ENCODE assay signal across 27 cellular contexts in genomic region chr6:57193177-57193576, GRCh38. TPM values are rescaled to one million over a fixed set of nuclear protein-coding genes. Genes with fewer than 3 reads are reported as not detected.
DNase-seq lines count a peak whose midpoint lies in the region; ATAC-seq and TF ChIP-seq lines count a peak whose summit lies in the region.
"Had no signal": no experiment of that assay in that cellular context is flagged by ENCODE, and none has a peak within 500 bp of the region (broad histone marks: within the 10 kb centered on the region; RNA-seq: fewer than 3 reads in every experiment).

No MANE protein-coding gene starts in this region.

- no peak for TF ChIP-seq EP300 in esophagus muscularis mucosa (IDR thresholded peaks at IDR 0.05)
- no peak for TF ChIP-seq EP300 in ovary (IDR thresholded peaks at IDR 0.05)

- intact Hi-C loops in Right ventricle myocardium inferior (cut with DNase I) = no loop called here
- intact Hi-C loops in heart left ventricle (cut with DNase I) = loop anchor here in 1 of 10 donors (10.0 kb wide), 1 partner anchor 132 kb away; no protein-coding TSS in a partner anchor
- intact Hi-C loops in esophagus muscularis mucosa (cut with DNase I) = no loop called here
- intact Hi-C loops in lower lobe of right lung (cut with DNase I) = no loop called here
- intact Hi-C loops in ovary (cut with DNase I) = loop anchor here in 2 of 4 donors (10.0 kb wide), 1 partner anchor 122 kb away; the partner anchor contains the start of gene PRIM2 (in 2 of the 2)
- intact Hi-C loops in thyroid gland (cut with DNase I) = no loop called here

- H3K27me3 ChIP-seq in heart left ventricle (no peaks in the 10 kb centered on the region), esophagus muscularis mucosa (no peaks in the 10 kb centered on the region), lower lobe of right lung (ENCODE audit: low read depth) (no peaks in the 10 kb centered on the region), ovary (no peaks in the 10 kb centered on the region), thyroid gland (no peaks in the 10 kb centered on the region)
- H3K27me3 ChIP-seq: adrenal gland, esophagus squamous epithelium, left lung, MG63, SJCRH30, stomach had no signal

- no peaks in the 10 kb centered on the region for H3K9me3 ChIP-seq in heart left ventricle
- no peaks in the 10 kb centered on the region for H3K9me3 ChIP-seq in esophagus muscularis mucosa
- no peaks in the 10 kb centered on the region for H3K9me3 ChIP-seq in lower lobe of right lung
- H3K9me3 ChIP-seq in ovary = no peaks in the 10 kb centered on the region
- H3K9me3 ChIP-seq in thyroid gland = no peaks in the 10 kb centered on the region
- H3K9me3 ChIP-seq: adrenal gland, esophagus squamous epithelium, left lung, MG63, SJCRH30, stomach had no signal

- H3K27ac ChIP-seq in heart left ventricle (peak overlapping the region in 2 of 12 donors; percentile 12 to 73), esophagus muscularis mucosa (replicated peaks in 1 of 4) (peak overlapping the region; percentile 17 to 61 (median 50)), lower lobe of right lung (peak overlapping the region; percentile 9), urinary bladder (ENCODE audit: low read depth) (peak overlapping the region; percentile 2), ovary (no peak overlapping the region), thyroid gland (peak overlapping the region in 1 of 3 donors; percentile 37)
- H3K27ac ChIP-seq: adrenal gland, coronary artery, left lung, SJCRH30 had no signal

- DNase-seq in Right ventricle myocardium inferior (ENCODE audit: missing footprints) (no peak), heart left ventricle (no peak), esophagus muscularis mucosa (ENCODE audit: extremely low spot score) (no peak), lower lobe of right lung (no peak), ovary (no peak), thyroid gland (no peak)
- DNase-seq: 8988T; activated CD8-positive, alpha-beta T cell treated with anti-CD3 and anti-CD28 coated beads, Interleukin-2, amount 10 ng/mL, durations not matched to agents 7 days and 5 days; adrenal gland; CD8-positive, alpha-beta memory T cell; endodermal cell; esophagus squamous epithelium; GDM1; GOT3; KBM-7; left lung; MG63; midbrain; NCI-H146; nephron progenitor cell; SJCRH30; stomach; trophoblast cell had no signal

- H3K36me3 ChIP-seq in heart left ventricle (peaks cover 0 to 44% (median 0%) of the 10 kb centered on the region in 9 donors), esophagus muscularis mucosa (peaks cover 0 to 11% (median 0%) of the 10 kb centered on the region in 4 donors), lower lobe of right lung (peaks cover 12% of the 10 kb centered on the region), urinary bladder (ENCODE audit: insufficient read depth) (peaks cover 2% of the 10 kb centered on the region), ovary (no peaks in the 10 kb centered on the region), thyroid gland (no peaks in the 10 kb centered on the region)
- H3K36me3 ChIP-seq: left lung had no signal

- ATAC-seq in Right ventricle myocardium inferior = peak; percentile 76
- ATAC-seq in heart left ventricle = no peak
- no peak for ATAC-seq in lower lobe of right lung
- no peak for ATAC-seq in HG03097 (IDR thresholded peaks at IDR 0.05; ENCODE audit: low FRiP score, unreplicated experiment)
- ATAC-seq: activated CD8-positive, alpha-beta T cell treated with anti-CD3 and anti-CD28 coated beads, Interleukin-2, amount 10 ng/mL, durations not matched to agents 7 days and 5 days; left lung; sciatic nerve had no signal

- no peak for TF ChIP-seq CTCF in heart left ventricle (IDR thresholded peaks at IDR 0.05)
- TF ChIP-seq CTCF in esophagus muscularis mucosa (IDR thresholded peaks at IDR 0.05) = no peak
- TF ChIP-seq CTCF in lower lobe of right lung (IDR thresholded peaks at IDR 0.05) = no peak
- no peak for TF ChIP-seq CTCF in ovary (IDR thresholded peaks at IDR 0.05)
- no peak for TF ChIP-seq CTCF in thyroid gland (IDR thresholded peaks at IDR 0.05)

- TF ChIP-seq POLR2A in heart left ventricle (IDR thresholded peaks at IDR 0.05) = no peak
- TF ChIP-seq POLR2A in esophagus muscularis mucosa (IDR thresholded peaks at IDR 0.05; ENCODE audit: low read depth) = no peak
- TF ChIP-seq POLR2A in ovary (IDR thresholded peaks at IDR 0.05) = no peak
- TF ChIP-seq POLR2A in thyroid gland (IDR thresholded peaks at IDR 0.05) = no peak

- H3K4me1 ChIP-seq in heart left ventricle = peaks cover 0 to 6% (median 0%) of the 10 kb centered on the region in 12 donors
- peaks cover 0 to 17% (median 12%) of the 10 kb centered on the region in 4 donors for H3K4me1 ChIP-seq in esophagus muscularis mucosa
- no peaks in the 10 kb centered on the region for H3K4me1 ChIP-seq in lower lobe of right lung
- no peaks in the 10 kb centered on the region for H3K4me1 ChIP-seq in urinary bladder (ENCODE audit: insufficient read depth)
- peaks cover 1% of the 10 kb centered on the region for H3K4me1 ChIP-seq in ovary (ENCODE audit: insufficient read depth)
- H3K4me1 ChIP-seq in thyroid gland = no peaks in the 10 kb centered on the region
- H3K4me1 ChIP-seq: adrenal gland, esophagus squamous epithelium, left lung, SJCRH30, stomach had no signal

- H3K4me3 ChIP-seq in heart left ventricle (no peak overlapping the region), esophagus muscularis mucosa (no peak overlapping the region), lower lobe of right lung (no peak overlapping the region), urinary bladder (ENCODE audit: low read depth, low read length) (no peak overlapping the region), ovary (no peak overlapping the region), thyroid gland (replicated peaks in 1 of 3) (no peak overlapping the region)
- H3K4me3 ChIP-seq: adrenal gland, coronary artery, esophagus squamous epithelium, left lung, MG63, SJCRH30, stomach had no signal

RNA-seq across cellular contexts. Expression of gene BAG2, which starts 21.1 kb away (rescaled TPM):
- 15.4 TPM for total RNA-seq in Right ventricle myocardium inferior
- total RNA-seq in heart left ventricle = 10 to 100 TPM in 5 of 9 donors, 1 to 10 TPM in 4; 8.2 to 18.0 (median 11.6) TPM
- polyA plus RNA-seq in heart left ventricle = 10 to 100 TPM in 1 of 2 donors, 1 to 10 TPM in 1; 4.5 to 10.8 TPM
- total RNA-seq in esophagus muscularis mucosa = 10 to 100 TPM; 29.0 to 42.8 (median 39.6) TPM
- total RNA-seq in lower lobe of right lung = 5.1 TPM
- total RNA-seq in urinary bladder = 82.3 TPM
- polyA plus RNA-seq in urinary bladder = 34.3 TPM
- total RNA-seq in ovary = 10 to 100 TPM in 5 of 7 donors, 1 to 10 TPM in 2; 9.4 to 18.2 (median 13.6) TPM
- polyA plus RNA-seq in ovary = 10 to 100 TPM in 1 of 2 donors, 1 to 10 TPM in 1; 9.6 to 13.4 TPM
- total RNA-seq in thyroid gland = 10 to 100 TPM in 3 of 4 donors, 1 to 10 TPM in 1; 9.5 to 11.5 (median 10.9) TPM

RNA-seq across cellular contexts. Expression of gene RAB23, which starts 28.9 kb away (rescaled TPM):
- 12.0 TPM for total RNA-seq in Right ventricle myocardium inferior
- total RNA-seq in heart left ventricle = 10 to 100 TPM in 4 of 9 donors, 1 to 10 TPM in 5; 7.6 to 15.4 (median 9.6) TPM
- 1 to 10 TPM; 2.6 to 7.7 TPM for polyA plus RNA-seq in heart left ventricle
- 100 to 1,000 TPM in 1 of 4 donors, 10 to 100 TPM in 3; 57.8 to 102 (median 70.3) TPM for total RNA-seq in esophagus muscularis mucosa
- total RNA-seq in lower lobe of right lung = 11.3 TPM
- 193 TPM for total RNA-seq in urinary bladder
- 74.4 TPM for polyA plus RNA-seq in urinary bladder
- 10 to 100 TPM; 14.2 to 24.7 (median 15.8) TPM for total RNA-seq in ovary
- 10 to 100 TPM; 16.7 to 31.0 TPM for polyA plus RNA-seq in ovary
- total RNA-seq in thyroid gland = 10 to 100 TPM; 19.6 to 38.9 (median 27.9) TPM

Comparison
In these comparisons a context has a peak if more than half of its experiments do, and no peak if none do; other contexts are left out.
1. H3K27ac ChIP-seq: peak in esophagus muscularis mucosa (4 of 4), lower lobe of right lung (single experiment) and urinary bladder (single experiment); none in ovary (0 of 2).